In genomic region chr1:234871039-234871709, GRCh38 we compare ENCODE assay signal across 26 cellular contexts.
DNase-seq lines count a peak whose midpoint lies in the region; ATAC-seq, FAIRE-seq and TF ChIP-seq lines count a peak whose summit lies in the region.
"Had no signal": no experiment of that assay in that cellular context is flagged by ENCODE, and none has a peak within 500 bp of the region (broad histone marks: within the 10 kb centered on the region; RNA-seq: fewer than 3 reads in every experiment).

No MANE protein-coding gene starts in this region.

- H3K79me2 ChIP-seq in H9 (ENCODE audit: insufficient read depth, low read length) (no peaks in the 10 kb centered on the region), astrocyte (ENCODE audit: insufficient read depth, low read length) (no peaks in the 10 kb centered on the region)

- no peak for TF ChIP-seq CTCF in H9 (conservative IDR thresholded peaks at IDR 0.05)
- no peak for TF ChIP-seq CTCF in astrocyte (IDR thresholded peaks at IDR 0.05; ENCODE audit: insufficient read depth, low read depth, low read length)

- ATAC-seq in activated CD8-positive, alpha-beta memory T cell treated with anti-CD3 and anti-CD28 coated beads, Interleukin-2, amount 10 ng/mL, durations not matched to agents 7 days and 5 days, result no peak
- ATAC-seq in GM19023 (IDR thresholded peaks at IDR 0.05; ENCODE audit: unreplicated experiment), result no peak
- ATAC-seq: foreskin keratinocyte, PC-3 had no signal

- H4K5ac ChIP-seq in H9 (ENCODE audit: insufficient read length, low read depth, low read length), result no peak overlapping the region

- H2AFZ ChIP-seq in H9 (ENCODE audit: low read length) (no peak overlapping the region), astrocyte (ENCODE audit: low read depth, low read length) (no peak overlapping the region), neuronal stem cell (ENCODE audit: low read length) (peak overlapping the region; percentile 37)

- WGBS in H9 (ENCODE audit: extremely low coverage, insufficient read length, low lambda C conversion rate), result no CpG with 5 or more reads among the region's 10 CpGs
- no CpG with 5 or more reads among the region's 10 CpGs for WGBS in neuronal stem cell (ENCODE audit: extremely low coverage in 2 of 2, insufficient read length in 2 of 2, insufficient replicate concordance in 1 of 2), 2 donors

- no peak for DNase-seq in H9
- DNase-seq in astrocyte (ENCODE audit: low read depth), result no peak
- no peak for DNase-seq in neuronal stem cell (ENCODE audit: low spot score)
- DNase-seq in activated CD8-positive, alpha-beta memory T cell treated with anti-CD3 and anti-CD28 coated beads, Interleukin-2, amount 10 ng/mL, durations not matched to agents 7 days and 5 days, result no peak
- DNase-seq in activated T-cell treated with anti-CD3 and anti-CD28 coated beads for 4 hours, result no peak
- no peak for DNase-seq in NOMO-1 treated with dmso at 0.1 percent for 144 hours (lab: John Stamatoyannopoulos, UW; ENCODE audit: unreplicated experiment)
- DNase-seq: activated CD4-positive, alpha-beta T cell treated with anti-CD3 and anti-CD28 coated beads for 1 hour; activated CD8-positive, alpha-beta memory T cell treated with anti-CD3 and anti-CD28 coated beads for 24 hours; activated naive CD8-positive, alpha-beta T cell treated with anti-CD3 and anti-CD28 coated beads for 36 hours; activated T-cell treated with anti-CD3 and anti-CD28 coated beads, Interleukin-2, amount 50 U/mL, for 48 hours; DMS53; effector CD8-positive, alpha-beta T cell; foreskin keratinocyte; GDM1; H7; hippocampal formation; NCI-H1694 treated with DMSO at 0.1 percent for 48 hours; NCI-H345; PC-3; SHP77 had no signal

- H3K4me3 ChIP-seq in BLaER1 (no peak overlapping the region), astrocyte (ENCODE audit: insufficient read depth, low read depth, low read length) (no peak overlapping the region), neuronal stem cell (ENCODE audit: low read length in 2 of 2) (no peak overlapping the region)
- H3K4me3 ChIP-seq: right lobe of liver, uterus had no signal

- no peak overlapping the region for H4K91ac ChIP-seq in H9 (ENCODE audit: insufficient read length, low read depth, low read length)
- H4K91ac ChIP-seq in neuronal stem cell (ENCODE audit: low read depth, low read length, poor library complexity), result no peak overlapping the region

- H3K4me3 Mint-ChIP-seq in H9, result no peak overlapping the region
- no peak overlapping the region for H3K4me3 Mint-ChIP-seq in astrocyte (ENCODE audit: unreplicated experiment)
- H3K4me3 Mint-ChIP-seq in activated CD8-positive, alpha-beta memory T cell treated with anti-CD3 and anti-CD28 coated beads, Interleukin-2, amount 10 ng/mL, durations not matched to agents 7 days and 5 days, result no peak overlapping the region
- H3K4me3 Mint-ChIP-seq: activated naive CD8-positive, alpha-beta T cell treated with anti-CD3 and anti-CD28 coated beads for 36 hours had no signal

- no peak overlapping the region for H3K56ac ChIP-seq in H9 (ENCODE audit: insufficient read length, low read depth, low read length)

- H3K27ac ChIP-seq in BLaER1, result peak overlapping the region; percentile 57
- no peak overlapping the region for H3K27ac ChIP-seq in H9 (ENCODE audit: insufficient read length, low read depth, low read length)
- H3K27ac ChIP-seq in astrocyte (ENCODE audit: low read depth, low read length), result peak overlapping the region; percentile 39
- H3K27ac ChIP-seq in neuronal stem cell (replicated peaks; ENCODE audit: low read length), result no peak overlapping the region
- H3K27ac ChIP-seq: foreskin keratinocyte, KMS-11, uterus had no signal

- no peaks in the 10 kb centered on the region for H3K9me3 Mint-ChIP-seq in H9
- H3K9me3 Mint-ChIP-seq in astrocyte (ENCODE audit: unreplicated experiment), result peaks cover 3% of the 10 kb centered on the region
- no peaks in the 10 kb centered on the region for H3K9me3 Mint-ChIP-seq in activated CD8-positive, alpha-beta memory T cell treated with anti-CD3 and anti-CD28 coated beads, Interleukin-2, amount 10 ng/mL, durations not matched to agents 7 days and 5 days (ENCODE audit: low read depth)

- no peaks in the 10 kb centered on the region for H3K79me1 ChIP-seq in H9 (ENCODE audit: insufficient read depth, low read depth, low read length, poor library complexity, severe bottlenecking)
- no peaks in the 10 kb centered on the region for H3K79me1 ChIP-seq in neuronal stem cell (ENCODE audit: low read depth, low read length)

- H2BK5ac ChIP-seq in H9 (ENCODE audit: insufficient read length, low read length) (no peak overlapping the region), neuronal stem cell (ENCODE audit: low read length) (peak overlapping the region; percentile 35)

- H2BK12ac ChIP-seq in H9 (ENCODE audit: insufficient read length, low read depth, low read length) (no peak overlapping the region), neuronal stem cell (ENCODE audit: low read length) (no peak overlapping the region)

- FAIRE-seq in astrocyte (lab: Jason Lieb, UNC), result no peak
- FAIRE-seq: GM18507 had no signal

- H3K27ac Mint-ChIP-seq in H9 (peak overlapping the region in 2 of 3 experiments; percentile 25 to 81; a peak in 4 of 7 replicates), astrocyte (ENCODE audit: unreplicated experiment) (peak overlapping the region; percentile 42)
- no peak overlapping the region for H3K27ac Mint-ChIP-seq in activated CD8-positive, alpha-beta memory T cell treated with anti-CD3 and anti-CD28 coated beads, Interleukin-2, amount 10 ng/mL, durations not matched to agents 7 days and 5 days
- H3K27ac Mint-ChIP-seq: activated naive CD8-positive, alpha-beta T cell treated with anti-CD3 and anti-CD28 coated beads for 36 hours had no signal

- H3K4ac ChIP-seq in H9 (ENCODE audit: low read depth, low read length) (no peak overlapping the region), neuronal stem cell (ENCODE audit: low read length) (no peak overlapping the region)

- no peak overlapping the region for H3T11ph ChIP-seq in H9 (ENCODE audit: low read length)

- H3K27me3 Mint-ChIP-seq in H9 (ENCODE audit: low read depth), result peaks cover 5% of the 10 kb centered on the region
- no peaks in the 10 kb centered on the region for H3K27me3 Mint-ChIP-seq in astrocyte (ENCODE audit: low read depth, unreplicated experiment)
- H3K27me3 Mint-ChIP-seq in activated CD8-positive, alpha-beta memory T cell treated with anti-CD3 and anti-CD28 coated beads, Interleukin-2, amount 10 ng/mL, durations not matched to agents 7 days and 5 days, result no peaks in the 10 kb centered on the region
- H3K27me3 Mint-ChIP-seq: activated naive CD8-positive, alpha-beta T cell treated with anti-CD3 and anti-CD28 coated beads for 36 hours had no signal

- no peak overlapping the region for H2AK5ac ChIP-seq in H9 (ENCODE audit: insufficient read length, low read length)
- no peak overlapping the region for H2AK5ac ChIP-seq in neuronal stem cell (ENCODE audit: low read depth, low read length)

- H4K8ac ChIP-seq in H9 (replicated peaks; ENCODE audit: insufficient read length, low read depth, low read length) (no peak overlapping the region), neuronal stem cell (ENCODE audit: low read depth, low read length) (no peak overlapping the region)

- H3K4me1 Mint-ChIP-seq in H9 (peaks cover 5% of the 10 kb centered on the region in 2 experiments; a peak in 3 of 4 replicates), astrocyte (ENCODE audit: low read depth, unreplicated experiment) (peaks cover 34% of the 10 kb centered on the region)
- peaks cover 28% of the 10 kb centered on the region for H3K4me1 Mint-ChIP-seq in activated CD8-positive, alpha-beta memory T cell treated with anti-CD3 and anti-CD28 coated beads, Interleukin-2, amount 10 ng/mL, durations not matched to agents 7 days and 5 days

- H3K9me3 ChIP-seq in BLaER1 (no peaks in the 10 kb centered on the region), H9 (ENCODE audit: control insufficient read depth, low read depth, low read length) (no peaks in the 10 kb centered on the region), astrocyte (ENCODE audit: insufficient read depth, low read depth, low read length) (no peaks in the 10 kb centered on the region), neuronal stem cell (replicated peaks in 1 of 2; ENCODE audit: control insufficient read depth in 2 of 2, insufficient read depth in 1 of 2, low read depth in 1 of 2, low read length in 2 of 2) (no peaks in the 10 kb centered on the region)
- H3K9me3 ChIP-seq: right lobe of liver, uterus had no signal

- H3K23ac ChIP-seq in H9 (ENCODE audit: insufficient read length, low read depth, low read length), result no peak overlapping the region
- no peak overlapping the region for H3K23ac ChIP-seq in neuronal stem cell (ENCODE audit: low read depth, low read length, poor library complexity)

- H3K18ac ChIP-seq in H9 (ENCODE audit: insufficient read length, low read depth, low read length), result peak overlapping the region; percentile 48
- peak overlapping the region; percentile 73 for H3K18ac ChIP-seq in neuronal stem cell (ENCODE audit: low read length)

- no peaks in the 10 kb centered on the region for H3K36me3 ChIP-seq in BLaER1
- no peaks in the 10 kb centered on the region for H3K36me3 ChIP-seq in astrocyte (ENCODE audit: insufficient read depth, low read length)
- no peaks in the 10 kb centered on the region for H3K36me3 ChIP-seq in neuronal stem cell (replicated peaks in 1 of 2; ENCODE audit: control insufficient read depth in 2 of 2, insufficient read depth in 2 of 2, low read length in 2 of 2)
- H3K36me3 ChIP-seq: right lobe of liver, uterus had no signal

- H4K20me1 ChIP-seq in BLaER1, result no peaks in the 10 kb centered on the region
- no peaks in the 10 kb centered on the region for H4K20me1 ChIP-seq in H9 (ENCODE audit: control insufficient read depth, insufficient read depth, insufficient read length)
- no peaks in the 10 kb centered on the region for H4K20me1 ChIP-seq in astrocyte (ENCODE audit: insufficient read depth, low read length)

- no peaks in the 10 kb centered on the region for H3K27me3 ChIP-seq in BLaER1
- no peaks in the 10 kb centered on the region for H3K27me3 ChIP-seq in H9 (ENCODE audit: insufficient read depth, low read length)
- H3K27me3 ChIP-seq in astrocyte (ENCODE audit: insufficient read depth, low read length), result no peaks in the 10 kb centered on the region
- H3K27me3 ChIP-seq in neuronal stem cell (ENCODE audit: control insufficient read depth in 3 of 3, insufficient read depth in 3 of 3, low read depth in 1 of 3, low read length in 3 of 3), result no peaks in the 10 kb centered on the region
- H3K27me3 ChIP-seq: foreskin keratinocyte, right lobe of liver, uterus had no signal

- H2BK120ac ChIP-seq in H9 (ENCODE audit: low read depth, low read length, poor library complexity, severe bottlenecking) (no peak overlapping the region), neuronal stem cell (ENCODE audit: low read depth, low read length) (no peak overlapping the region)

- no peak overlapping the region for H2BK15ac ChIP-seq in H9 (ENCODE audit: low read depth, low read length)
- H2BK15ac ChIP-seq in neuronal stem cell (ENCODE audit: low read length), result no peak overlapping the region

- H3K36me3 Mint-ChIP-seq in H9 (ENCODE audit: insufficient read depth in 1 of 3, low read depth in 3 of 3) (no peaks in the 10 kb centered on the region), astrocyte (ENCODE audit: low read depth, unreplicated experiment) (no peaks in the 10 kb centered on the region)
- H3K36me3 Mint-ChIP-seq in activated CD8-positive, alpha-beta memory T cell treated with anti-CD3 and anti-CD28 coated beads, Interleukin-2, amount 10 ng/mL, durations not matched to agents 7 days and 5 days, result peaks cover 3% of the 10 kb centered on the region
- H3K36me3 Mint-ChIP-seq: activated naive CD8-positive, alpha-beta T cell treated with anti-CD3 and anti-CD28 coated beads for 36 hours had no signal

- H3K14ac ChIP-seq in H9 (ENCODE audit: insufficient read depth, low read length) (no peak overlapping the region; the same call in 1 of the 2 replicates), neuronal stem cell (ENCODE audit: low read length) (no peak overlapping the region)

- H3K4me2 ChIP-seq in BLaER1 (peak overlapping the region; percentile 22), H9 (ENCODE audit: insufficient read depth, insufficient read length, low read length) (no peak overlapping the region), astrocyte (ENCODE audit: low read length) (peak overlapping the region; percentile 24), neuronal stem cell (ENCODE audit: insufficient read depth, low read length, poor library complexity, severe bottlenecking) (no peak overlapping the region)
- H3K4me2 ChIP-seq: KMS-11 had no signal

- H3K4me1 ChIP-seq in BLaER1 (peaks cover 78% of the 10 kb centered on the region), H9 (ENCODE audit: insufficient read depth, low read length) (no peaks in the 10 kb centered on the region), astrocyte (ENCODE audit: insufficient read depth, low read length) (peaks cover 22% of the 10 kb centered on the region), neuronal stem cell (ENCODE audit: control insufficient read depth in 2 of 2, insufficient read depth in 1 of 2, low read depth in 1 of 2, low read length in 2 of 2) (peaks cover 5 to 10% of the 10 kb centered on the region in 2 donors)

- no peak overlapping the region for H2BK20ac ChIP-seq in H9 (ENCODE audit: low read depth, low read length, poor library complexity, severe bottlenecking)

- H3K9ac ChIP-seq in BLaER1 (no peak overlapping the region), H9 (ENCODE audit: extremely low read depth, insufficient read length, low read length) (no peak overlapping the region), astrocyte (ENCODE audit: low read length) (peak overlapping the region; percentile 10), neuronal stem cell (ENCODE audit: low read depth, low read length, poor library complexity) (no peak overlapping the region)
- H3K9ac ChIP-seq: KMS-11 had no signal

- no peaks in the 10 kb centered on the region for H3K23me2 ChIP-seq in H9 (ENCODE audit: insufficient read length, low read depth, low read length, poor library complexity, severe bottlenecking)

- CTCF ChIA-PET in activated CD8-positive, alpha-beta memory T cell treated with anti-CD3 and anti-CD28 coated beads, Interleukin-2, amount 10 ng/mL, durations not matched to agents 7 days and 5 days (lab: Charles Lee), result no interaction called here

Comparison
In these comparisons a context has a peak if more than half of its experiments do, and no peak if none do; other contexts are left out.
1. H3K27ac ChIP-seq: peak in BLaER1 (single experiment) and astrocyte (single experiment); none in H9 (single experiment) and neuronal stem cell (single experiment).
2. H3K4me2 ChIP-seq: peak in BLaER1 (single experiment) and astrocyte (single experiment); none in H9 (single experiment) and neuronal stem cell (single experiment).